In genomic region chr10:77510695-77511094, GRCh38 we compare ENCODE assay signal across 17 cellular contexts.
"Had no signal": no experiment of that assay in that cellular context is flagged by ENCODE, and none has a peak within 500 bp of the region (broad histone marks: within the 10 kb centered on the region; RNA-seq: fewer than 3 reads in every experiment).

No MANE protein-coding gene starts in this region.

- H3K4me1 ChIP-seq: left ventricle myocardium inferior had no signal

- DNase-seq: activated CD4-positive, alpha-beta T cell treated with anti-CD3 and anti-CD28 coated beads, Interleukin-2, amount 50 U/mL, for 4 hours; activated gamma-delta T cell; adrenal gland; effector CD8-positive, alpha-beta T cell; heart right ventricle; left ventricle myocardium inferior; mammary epithelial cell; mucosa of descending colon; naive B cell; pancreas; stimulated activated CD4-positive, alpha-beta T cell treated with anti-CD3 and anti-CD28 coated beads, Interleukin-4, amount 100 ng/mL, for 24 hours; uterus had no signal

- H3K27me3 ChIP-seq: cardiac muscle cell, pancreas, uterus had no signal

- H3K9me3 ChIP-seq: adrenal gland, heart right ventricle, left ventricle myocardium inferior, mucosa of descending colon, pancreas, uterus had no signal

- H3K27ac ChIP-seq: cardiac muscle cell, heart right ventricle, left ventricle myocardium inferior, pancreas had no signal

- H3K4me3 ChIP-seq: adrenal gland, cardiac muscle cell, heart right ventricle, left ventricle myocardium inferior, mucosa of descending colon, pancreas, uterus had no signal

- ATAC-seq: activated naive CD4-positive, alpha-beta T cell treated with anti-CD3 and anti-CD28 coated beads, Interleukin-2, amount 50 U/mL, for 72 hours; esophagus mucosa; heart right ventricle; mucosa of descending colon; pancreas; sciatic nerve; stimulated activated memory B cell treated with anti-CD40 and anti-IgM and Interleukin-4, amounts not matched to agents 10 μg/mL and 1 μg/mL and 100 μg/mL, for 72 hours had no signal

- H3K36me3 ChIP-seq: adrenal gland, cardiac muscle cell, heart right ventricle, left ventricle myocardium inferior, pancreas, uterus had no signal
